ENCODE assay signal across 12 cellular contexts in genomic region chr17:64355536-64356303, GRCh38. TPM values are rescaled to one million over a fixed set of nuclear protein-coding genes. Genes with fewer than 3 reads are reported as not detected.
A peak's percentile ranks its signal among the peaks of the same experiment; 100 is the strongest.
DNase-seq lines count a peak whose midpoint lies in the region; ATAC-seq and TF ChIP-seq lines count a peak whose summit lies in the region.
"Had no signal": no experiment of that assay in that cellular context is flagged by ENCODE, and none has a peak within 500 bp of the region (broad histone marks: within the 10 kb centered on the region; RNA-seq: fewer than 3 reads in every experiment).

No MANE protein-coding gene starts in this region.

- peak overlapping the region; percentile 72 for H3K27ac Mint-ChIP-seq in central memory CD8-positive, alpha-beta T cell (ENCODE audit: low read depth)
- H3K27ac Mint-ChIP-seq in naive thymus-derived CD4-positive, alpha-beta T cell = peak overlapping the region in 8 of 9 donors; percentile 38 to 83 (median 66)
- no peak overlapping the region for H3K27ac Mint-ChIP-seq in H9

- H3T11ph ChIP-seq in H9 (ENCODE audit: low read length) = no peak overlapping the region

- no peaks in the 10 kb centered on the region for H3K9me3 ChIP-seq in BLaER1
- no peaks in the 10 kb centered on the region for H3K9me3 ChIP-seq in naive thymus-derived CD4-positive, alpha-beta T cell (ENCODE audit: control insufficient read depth in 2 of 3, low read length in 3 of 3)
- H3K9me3 ChIP-seq in Karpas-422 (ENCODE audit: low read length) = no peaks in the 10 kb centered on the region
- H3K9me3 ChIP-seq in H9 (ENCODE audit: control insufficient read depth, low read depth, low read length) = no peaks in the 10 kb centered on the region

- H2BK120ac ChIP-seq in H9 (ENCODE audit: low read depth, low read length, poor library complexity, severe bottlenecking) = no peak overlapping the region

- no peaks in the 10 kb centered on the region; the same call in 1 of the 2 replicates for H3K36me3 ChIP-seq in BLaER1
- H3K36me3 ChIP-seq in naive thymus-derived CD4-positive, alpha-beta T cell (ENCODE audit: control insufficient read depth in 2 of 3, insufficient read depth in 3 of 3, low read length in 3 of 3) = peaks cover 0 to 75% (median 0%) of the 10 kb centered on the region in 3 experiments
- no peaks in the 10 kb centered on the region for H3K36me3 ChIP-seq in Karpas-422 (ENCODE audit: insufficient read depth, low read length)

- H3K9ac ChIP-seq in BLaER1 = no peak overlapping the region
- H3K9ac ChIP-seq in Karpas-422 (ENCODE audit: low read length) = no peak overlapping the region
- no peak overlapping the region for H3K9ac ChIP-seq in H9 (ENCODE audit: extremely low read depth, insufficient read length, low read length)

- peaks cover 77% of the 10 kb centered on the region for H3K36me3 Mint-ChIP-seq in central memory CD8-positive, alpha-beta T cell (ENCODE audit: insufficient read depth)
- peaks cover 0 to 52% (median 10%) of the 10 kb centered on the region in 5 donors for H3K36me3 Mint-ChIP-seq in naive thymus-derived CD4-positive, alpha-beta T cell
- no peaks in the 10 kb centered on the region for H3K36me3 Mint-ChIP-seq in H9 (ENCODE audit: insufficient read depth in 1 of 3, low read depth in 3 of 3)
- H3K36me3 Mint-ChIP-seq: CD4-positive, CD25-positive, alpha-beta regulatory T cell had no signal

- no peak overlapping the region for H4K5ac ChIP-seq in H9 (ENCODE audit: insufficient read length, low read depth, low read length)

- no peak overlapping the region for H3K18ac ChIP-seq in H9 (ENCODE audit: insufficient read length, low read depth, low read length)

- H3K14ac ChIP-seq in H9 (ENCODE audit: insufficient read depth, low read length) = no peak overlapping the region

- H3K4me2 ChIP-seq in BLaER1 (peak overlapping the region; percentile 5; the same call in 1 of the 2 replicates), Karpas-422 (ENCODE audit: low read depth, low read length, poor library complexity, severe bottlenecking) (no peak overlapping the region), H9 (ENCODE audit: insufficient read depth, insufficient read length, low read length) (no peak overlapping the region)

- no peak overlapping the region for H3K23ac ChIP-seq in H9 (ENCODE audit: insufficient read length, low read depth, low read length)

- H3K9me2 ChIP-seq in Karpas-422 (replicated peaks; ENCODE audit: insufficient read depth, low read length) = no peaks in the 10 kb centered on the region

- no peaks in the 10 kb centered on the region for H3K79me1 ChIP-seq in H9 (ENCODE audit: insufficient read depth, low read depth, low read length, poor library complexity, severe bottlenecking)

- POLR2A ChIA-PET in naive thymus-derived CD4-positive, alpha-beta T cell (lab: Charles Lee) = no interaction called here

- H2AK5ac ChIP-seq in H9 (ENCODE audit: insufficient read length, low read length) = no peak overlapping the region

- H3K4ac ChIP-seq in H9 (ENCODE audit: low read depth, low read length) = no peak overlapping the region

- no peaks in the 10 kb centered on the region for H3K27me3 ChIP-seq in BLaER1
- no peaks in the 10 kb centered on the region for H3K27me3 ChIP-seq in naive thymus-derived CD4-positive, alpha-beta T cell (ENCODE audit: control insufficient read depth in 2 of 2, insufficient read depth in 2 of 2, low read length in 2 of 2)
- H3K27me3 ChIP-seq in Karpas-422 (ENCODE audit: low read length) = no peaks in the 10 kb centered on the region
- no peaks in the 10 kb centered on the region for H3K27me3 ChIP-seq in H9 (ENCODE audit: insufficient read depth, low read length)

- H3K23me2 ChIP-seq in H9 (ENCODE audit: insufficient read length, low read depth, low read length, poor library complexity, severe bottlenecking) = no peaks in the 10 kb centered on the region

- H2BK15ac ChIP-seq in H9 (ENCODE audit: low read depth, low read length) = no peak overlapping the region

- H3K27ac ChIP-seq in BLaER1 = no peak overlapping the region
- peak overlapping the region; percentile 1 for H3K27ac ChIP-seq in naive thymus-derived CD4-positive, alpha-beta T cell (ENCODE audit: low read depth, low read length)
- H3K27ac ChIP-seq in Karpas-422 (ENCODE audit: low read length) = no peak overlapping the region
- H3K27ac ChIP-seq in H9 (ENCODE audit: insufficient read length, low read depth, low read length) = no peak overlapping the region

- H4K8ac ChIP-seq in H9 (replicated peaks; ENCODE audit: insufficient read length, low read depth, low read length) = no peak overlapping the region

- CTCF ChIA-PET in naive thymus-derived CD4-positive, alpha-beta T cell (lab: Charles Lee) = interaction anchor here (1.1 kb wide), 1 partner anchor 62 kb away, joined by 4 read pairs; no protein-coding TSS in a partner anchor

- no peaks in the 10 kb centered on the region for H3K4me1 Mint-ChIP-seq in central memory CD8-positive, alpha-beta T cell
- peaks cover 10 to 42% (median 26%) of the 10 kb centered on the region in 7 donors for H3K4me1 Mint-ChIP-seq in naive thymus-derived CD4-positive, alpha-beta T cell
- H3K4me1 Mint-ChIP-seq in H9 = peaks cover 2 to 3% of the 10 kb centered on the region in 2 experiments; a peak in 3 of 4 replicates

- no peak overlapping the region for H4K91ac ChIP-seq in H9 (ENCODE audit: insufficient read length, low read depth, low read length)

- H3K4me1 ChIP-seq in BLaER1 (peaks cover 12% of the 10 kb centered on the region), Karpas-422 (ENCODE audit: low read length) (no peaks in the 10 kb centered on the region), H9 (ENCODE audit: insufficient read depth, low read length) (no peaks in the 10 kb centered on the region)
- no peaks in the 10 kb centered on the region for H3K4me1 ChIP-seq in naive thymus-derived CD4-positive, alpha-beta T cell (ENCODE audit: control insufficient read depth in 2 of 2, insufficient read depth in 2 of 2, low read length in 2 of 2)

- TF ChIP-seq CTCF in H9 (conservative IDR thresholded peaks at IDR 0.05) = no peak

- no peak overlapping the region for H3K4me3 ChIP-seq in BLaER1
- H3K4me3 ChIP-seq in naive thymus-derived CD4-positive, alpha-beta T cell (ENCODE audit: low read length) = no peak overlapping the region
- no peak overlapping the region for H3K4me3 ChIP-seq in Karpas-422 (ENCODE audit: low read length)

- peak; percentile 88 for DNase-seq in LHCN-M2 (ENCODE audit: low read depth)
- no peak for DNase-seq in central memory CD8-positive, alpha-beta T cell (ENCODE audit: low spot score in 2 of 2)
- no peak for DNase-seq in naive thymus-derived CD4-positive, alpha-beta T cell
- DNase-seq in Karpas-422 = no peak
- DNase-seq in activated effector memory CD4-positive, alpha-beta T cell treated with Interleukin-2 at 50 U/mL for 16 hours = no peak
- no peak for DNase-seq in NCI-H2227 treated with DMSO at 0.1 percent for 48 hours (lab: John Stamatoyannopoulos, UW)
- no peak for DNase-seq in H9
- DNase-seq: anterior cingulate cortex; CD4-positive, CD25-positive, alpha-beta regulatory T cell; NCI-H345 had no signal

- no peaks in the 10 kb centered on the region for H3K9me3 Mint-ChIP-seq in central memory CD8-positive, alpha-beta T cell
- no peaks in the 10 kb centered on the region for H3K9me3 Mint-ChIP-seq in naive thymus-derived CD4-positive, alpha-beta T cell
- H3K9me3 Mint-ChIP-seq in H9 = no peaks in the 10 kb centered on the region
- H3K9me3 Mint-ChIP-seq: CD4-positive, CD25-positive, alpha-beta regulatory T cell had no signal

- no peaks in the 10 kb centered on the region for H3K27me3 Mint-ChIP-seq in central memory CD8-positive, alpha-beta T cell
- peaks cover 0 to 2% (median 0%) of the 10 kb centered on the region in 5 donors for H3K27me3 Mint-ChIP-seq in naive thymus-derived CD4-positive, alpha-beta T cell
- peaks cover 8% of the 10 kb centered on the region for H3K27me3 Mint-ChIP-seq in H9 (ENCODE audit: low read depth)

- no peak overlapping the region for H3K4me3 Mint-ChIP-seq in central memory CD8-positive, alpha-beta T cell
- no peak overlapping the region for H3K4me3 Mint-ChIP-seq in naive thymus-derived CD4-positive, alpha-beta T cell
- no peak overlapping the region for H3K4me3 Mint-ChIP-seq in H9
- H3K4me3 Mint-ChIP-seq: CD4-positive, CD25-positive, alpha-beta regulatory T cell had no signal

- H3K56ac ChIP-seq in H9 (ENCODE audit: insufficient read length, low read depth, low read length) = no peak overlapping the region

- WGBS in H9 (ENCODE audit: extremely low coverage, insufficient read length, low lambda C conversion rate) = no CpG with 5 or more reads among the region's 7 CpGs

- no peak overlapping the region for H2BK20ac ChIP-seq in H9 (ENCODE audit: low read depth, low read length, poor library complexity, severe bottlenecking)

- H4K20me1 ChIP-seq in BLaER1 (no peaks in the 10 kb centered on the region), Karpas-422 (ENCODE audit: insufficient read depth, low read depth, low read length) (no peaks in the 10 kb centered on the region), H9 (ENCODE audit: control insufficient read depth, insufficient read depth, insufficient read length) (no peaks in the 10 kb centered on the region)

- H2BK5ac ChIP-seq in H9 (ENCODE audit: insufficient read length, low read length) = no peak overlapping the region

- no peak overlapping the region for H2BK12ac ChIP-seq in H9 (ENCODE audit: insufficient read length, low read depth, low read length)

- ATAC-seq in central memory CD8-positive, alpha-beta T cell (replicated peaks; ENCODE audit: extremely low read depth, poor library complexity, severe bottlenecking) = no peak
- ATAC-seq in naive thymus-derived CD4-positive, alpha-beta T cell = no peak
- ATAC-seq: activated CD4-positive, CD25-positive, alpha-beta regulatory T cell treated with anti-CD3 and anti-CD28 coated beads, Interleukin-2, amount 50 U/mL, for 24 hours had no signal

- H3K79me2 ChIP-seq in Karpas-422 (ENCODE audit: low read length) (no peaks in the 10 kb centered on the region), H9 (ENCODE audit: insufficient read depth, low read length) (no peaks in the 10 kb centered on the region)

- intact Hi-C loops in naive thymus-derived CD4-positive, alpha-beta T cell (cut with micrococcal nuclease) = no loop called here

- H2AFZ ChIP-seq in Karpas-422 (ENCODE audit: low read length) (no peak overlapping the region), H9 (ENCODE audit: low read length) (no peak overlapping the region)

RNA-seq across cellular contexts. Expression of gene PECAM1, which starts 34.9 kb away (rescaled TPM):
- 0.19 and 0.46 TPM in 2 replicates for total RNA-seq in LHCN-M2 (2014; rRNA removed)
- polyA plus RNA-seq in LHCN-M2 (2012) = 0.05 TPM
- total RNA-seq in naive thymus-derived CD4-positive, alpha-beta T cell = 100 to 1,000 TPM in 1 of 5 experiments, 10 to 100 TPM in 4; 10.0 to 224 (median 60.1) TPM
- polyA plus RNA-seq in naive thymus-derived CD4-positive, alpha-beta T cell = 100 to 1,000 TPM in 1 of 2 donors, 10 to 100 TPM in 1; 91.1 to 180 TPM
- 1.9 and 7.9 TPM in 2 replicates for total RNA-seq in Karpas-422 (2014; rRNA removed; shearing (Covaris generic); ENCODE audit: low replicate concordance)
- 0.15 and 0.17 TPM in 2 replicates for total RNA-seq in H9 (2021)

Comparison
In these comparisons a context has a peak if more than half of its experiments do, and no peak if none do; other contexts are left out.
1. H3K27ac Mint-ChIP-seq: peak in central memory CD8-positive, alpha-beta T cell (single experiment) and naive thymus-derived CD4-positive, alpha-beta T cell (8 of 9); none in H9 (0 of 3).